ENCODE assay signal across 2 cellular contexts in genomic region chrX:22078117-22078516, GRCh38.
TF ChIP-seq lines count a peak whose summit lies in the region.

No MANE protein-coding gene starts in this region.

TF ChIP-seq in GM23338, 12 proteins besides CTCF, POLR2A, EP300 and RAD21 (continued from another document):
- TF ChIP-seq REST (IDR thresholded peaks at IDR 0.05; ENCODE audit: unreplicated experiment) (no peak), STAT1 (IDR thresholded peaks at IDR 0.05; ENCODE audit: unreplicated experiment) (no peak), EZH2phosphoT487 (IDR thresholded peaks at IDR 0.05; ENCODE audit: unreplicated experiment) (no peak), ETS1 (IDR thresholded peaks at IDR 0.05) (no peak), ZNF114 (CRISPR knock-in tag; IDR thresholded peaks at IDR 0.05) (no peak), CREB1 (CRISPR knock-in tag; IDR thresholded peaks at IDR 0.05; ENCODE audit: low read depth) (no peak), NANOG (IDR thresholded peaks at IDR 0.05; ENCODE audit: borderline replicate concordance) (no peak), EZH2 (IDR thresholded peaks at IDR 0.05; ENCODE audit: low read depth, unreplicated experiment) (no peak), ZNF331 (CRISPR knock-in tag; IDR thresholded peaks at IDR 0.05; ENCODE audit: low read depth) (no peak)
- TF ChIP-seq, protein P1, sequence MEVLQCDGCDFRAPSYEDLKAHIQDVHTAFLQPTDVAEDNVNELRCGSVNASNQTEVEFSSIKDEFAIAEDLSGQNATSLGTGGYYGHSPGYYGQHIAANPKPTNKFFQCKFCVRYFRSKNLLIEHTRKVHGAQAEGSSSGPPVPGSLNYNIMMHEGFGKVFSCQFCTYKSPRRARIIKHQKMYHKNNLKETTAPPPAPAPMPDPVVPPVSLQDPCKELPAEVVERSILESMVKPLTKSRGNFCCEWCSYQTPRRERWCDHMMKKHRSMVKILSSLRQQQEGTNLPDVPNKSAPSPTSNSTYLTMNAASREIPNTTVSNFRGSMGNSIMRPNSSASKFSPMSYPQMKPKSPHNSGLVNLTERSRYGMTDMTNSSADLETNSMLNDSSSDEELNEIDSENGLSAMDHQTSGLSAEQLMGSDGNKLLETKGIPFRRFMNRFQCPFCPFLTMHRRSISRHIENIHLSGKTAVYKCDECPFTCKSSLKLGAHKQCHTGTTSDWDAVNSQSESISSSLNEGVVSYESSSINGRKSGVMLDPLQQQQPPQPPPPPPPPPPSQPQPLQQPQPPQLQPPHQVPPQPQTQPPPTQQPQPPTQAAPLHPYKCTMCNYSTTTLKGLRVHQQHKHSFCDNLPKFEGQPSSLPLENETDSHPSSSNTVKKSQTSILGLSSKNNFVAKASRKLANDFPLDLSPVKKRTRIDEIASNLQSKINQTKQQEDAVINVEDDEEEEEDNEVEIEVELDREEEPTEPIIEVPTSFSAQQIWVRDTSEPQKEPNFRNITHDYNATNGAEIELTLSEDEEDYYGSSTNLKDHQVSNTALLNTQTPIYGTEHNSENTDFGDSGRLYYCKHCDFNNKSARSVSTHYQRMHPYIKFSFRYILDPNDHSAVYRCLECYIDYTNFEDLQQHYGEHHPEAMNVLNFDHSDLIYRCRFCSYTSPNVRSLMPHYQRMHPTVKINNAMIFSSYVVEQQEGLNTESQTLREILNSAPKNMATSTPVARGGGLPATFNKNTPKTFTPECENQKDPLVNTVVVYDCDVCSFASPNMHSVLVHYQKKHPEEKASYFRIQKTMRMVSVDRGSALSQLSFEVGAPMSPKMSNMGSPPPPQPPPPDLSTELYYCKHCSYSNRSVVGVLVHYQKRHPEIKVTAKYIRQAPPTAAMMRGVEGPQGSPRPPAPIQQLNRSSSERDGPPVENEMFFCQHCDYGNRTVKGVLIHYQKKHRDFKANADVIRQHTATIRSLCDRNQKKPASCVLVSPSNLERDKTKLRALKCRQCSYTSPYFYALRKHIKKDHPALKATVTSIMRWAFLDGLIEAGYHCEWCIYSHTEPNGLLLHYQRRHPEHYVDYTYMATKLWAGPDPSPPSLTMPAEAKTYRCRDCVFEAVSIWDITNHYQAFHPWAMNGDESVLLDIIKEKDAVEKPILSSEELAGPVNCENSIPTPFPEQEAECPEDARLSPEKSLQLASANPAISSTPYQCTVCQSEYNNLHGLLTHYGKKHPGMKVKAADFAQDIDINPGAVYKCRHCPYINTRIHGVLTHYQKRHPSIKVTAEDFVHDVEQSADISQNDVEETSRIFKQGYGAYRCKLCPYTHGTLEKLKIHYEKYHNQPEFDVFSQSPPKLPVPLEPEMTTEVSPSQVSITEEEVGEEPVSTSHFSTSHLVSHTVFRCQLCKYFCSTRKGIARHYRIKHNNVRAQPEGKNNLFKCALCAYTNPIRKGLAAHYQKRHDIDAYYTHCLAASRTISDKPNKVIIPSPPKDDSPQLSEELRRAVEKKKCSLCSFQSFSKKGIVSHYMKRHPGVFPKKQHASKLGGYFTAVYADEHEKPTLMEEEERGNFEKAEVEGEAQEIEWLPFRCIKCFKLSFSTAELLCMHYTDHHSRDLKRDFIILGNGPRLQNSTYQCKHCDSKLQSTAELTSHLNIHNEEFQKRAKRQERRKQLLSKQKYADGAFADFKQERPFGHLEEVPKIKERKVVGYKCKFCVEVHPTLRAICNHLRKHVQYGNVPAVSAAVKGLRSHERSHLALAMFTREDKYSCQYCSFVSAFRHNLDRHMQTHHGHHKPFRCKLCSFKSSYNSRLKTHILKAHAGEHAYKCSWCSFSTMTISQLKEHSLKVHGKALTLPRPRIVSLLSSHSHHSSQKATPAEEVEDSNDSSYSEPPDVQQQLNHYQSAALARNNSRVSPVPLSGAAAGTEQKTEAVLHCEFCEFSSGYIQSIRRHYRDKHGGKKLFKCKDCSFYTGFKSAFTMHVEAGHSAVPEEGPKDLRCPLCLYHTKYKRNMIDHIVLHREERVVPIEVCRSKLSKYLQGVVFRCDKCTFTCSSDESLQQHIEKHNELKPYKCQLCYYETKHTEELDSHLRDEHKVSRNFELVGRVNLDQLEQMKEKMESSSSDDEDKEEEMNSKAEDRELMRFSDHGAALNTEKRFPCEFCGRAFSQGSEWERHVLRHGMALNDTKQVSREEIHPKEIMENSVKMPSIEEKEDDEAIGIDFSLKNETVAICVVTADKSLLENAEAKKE (CRISPR knock-in tag; IDR thresholded peaks at IDR 0.05): no peak

TF ChIP-seq in GM12878, 131 proteins besides CTCF, POLR2A, EP300 and RAD21 (continued from another document):
- TF ChIP-seq, protein P2, sequence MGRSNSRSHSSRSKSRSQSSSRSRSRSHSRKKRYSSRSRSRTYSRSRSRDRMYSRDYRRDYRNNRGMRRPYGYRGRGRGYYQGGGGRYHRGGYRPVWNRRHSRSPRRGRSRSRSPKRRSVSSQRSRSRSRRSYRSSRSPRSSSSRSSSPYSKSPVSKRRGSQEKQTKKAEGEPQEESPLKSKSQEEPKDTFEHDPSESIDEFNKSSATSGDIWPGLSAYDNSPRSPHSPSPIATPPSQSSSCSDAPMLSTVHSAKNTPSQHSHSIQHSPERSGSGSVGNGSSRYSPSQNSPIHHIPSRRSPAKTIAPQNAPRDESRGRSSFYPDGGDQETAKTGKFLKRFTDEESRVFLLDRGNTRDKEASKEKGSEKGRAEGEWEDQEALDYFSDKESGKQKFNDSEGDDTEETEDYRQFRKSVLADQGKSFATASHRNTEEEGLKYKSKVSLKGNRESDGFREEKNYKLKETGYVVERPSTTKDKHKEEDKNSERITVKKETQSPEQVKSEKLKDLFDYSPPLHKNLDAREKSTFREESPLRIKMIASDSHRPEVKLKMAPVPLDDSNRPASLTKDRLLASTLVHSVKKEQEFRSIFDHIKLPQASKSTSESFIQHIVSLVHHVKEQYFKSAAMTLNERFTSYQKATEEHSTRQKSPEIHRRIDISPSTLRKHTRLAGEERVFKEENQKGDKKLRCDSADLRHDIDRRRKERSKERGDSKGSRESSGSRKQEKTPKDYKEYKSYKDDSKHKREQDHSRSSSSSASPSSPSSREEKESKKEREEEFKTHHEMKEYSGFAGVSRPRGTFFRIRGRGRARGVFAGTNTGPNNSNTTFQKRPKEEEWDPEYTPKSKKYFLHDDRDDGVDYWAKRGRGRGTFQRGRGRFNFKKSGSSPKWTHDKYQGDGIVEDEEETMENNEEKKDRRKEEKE (IDR thresholded peaks at IDR 0.05): no peak
- TF ChIP-seq SRF (IDR thresholded peaks at IDR 0.05; ENCODE audit: low read depth in 2 of 2, low read length in 2 of 2) (no peak), GABPA (IDR thresholded peaks at IDR 0.05; ENCODE audit: low read depth) (no peak), RBBP5 (conservative IDR thresholded peaks at IDR 0.05) (no peak), RCOR1 (conservative IDR thresholded peaks at IDR 0.05; ENCODE audit: low read depth, low read length) (no peak), ZNF622 (IDR thresholded peaks at IDR 0.05) (no peak), RELA (IDR thresholded peaks at IDR 0.05; ENCODE audit: borderline replicate concordance, partially characterized antibody) (no peak), ZNF274 (IDR thresholded peaks at IDR 0.05; ENCODE audit: insufficient read depth, insufficient read length) (no peak), CBX5 (IDR thresholded peaks at IDR 0.05; ENCODE audit: low read depth) (no peak), EZH2 (IDR thresholded peaks at IDR 0.05; ENCODE audit: borderline replicate concordance, control insufficient read depth, low read depth, low read length) (no peak)
- TF ChIP-seq, protein P3, sequence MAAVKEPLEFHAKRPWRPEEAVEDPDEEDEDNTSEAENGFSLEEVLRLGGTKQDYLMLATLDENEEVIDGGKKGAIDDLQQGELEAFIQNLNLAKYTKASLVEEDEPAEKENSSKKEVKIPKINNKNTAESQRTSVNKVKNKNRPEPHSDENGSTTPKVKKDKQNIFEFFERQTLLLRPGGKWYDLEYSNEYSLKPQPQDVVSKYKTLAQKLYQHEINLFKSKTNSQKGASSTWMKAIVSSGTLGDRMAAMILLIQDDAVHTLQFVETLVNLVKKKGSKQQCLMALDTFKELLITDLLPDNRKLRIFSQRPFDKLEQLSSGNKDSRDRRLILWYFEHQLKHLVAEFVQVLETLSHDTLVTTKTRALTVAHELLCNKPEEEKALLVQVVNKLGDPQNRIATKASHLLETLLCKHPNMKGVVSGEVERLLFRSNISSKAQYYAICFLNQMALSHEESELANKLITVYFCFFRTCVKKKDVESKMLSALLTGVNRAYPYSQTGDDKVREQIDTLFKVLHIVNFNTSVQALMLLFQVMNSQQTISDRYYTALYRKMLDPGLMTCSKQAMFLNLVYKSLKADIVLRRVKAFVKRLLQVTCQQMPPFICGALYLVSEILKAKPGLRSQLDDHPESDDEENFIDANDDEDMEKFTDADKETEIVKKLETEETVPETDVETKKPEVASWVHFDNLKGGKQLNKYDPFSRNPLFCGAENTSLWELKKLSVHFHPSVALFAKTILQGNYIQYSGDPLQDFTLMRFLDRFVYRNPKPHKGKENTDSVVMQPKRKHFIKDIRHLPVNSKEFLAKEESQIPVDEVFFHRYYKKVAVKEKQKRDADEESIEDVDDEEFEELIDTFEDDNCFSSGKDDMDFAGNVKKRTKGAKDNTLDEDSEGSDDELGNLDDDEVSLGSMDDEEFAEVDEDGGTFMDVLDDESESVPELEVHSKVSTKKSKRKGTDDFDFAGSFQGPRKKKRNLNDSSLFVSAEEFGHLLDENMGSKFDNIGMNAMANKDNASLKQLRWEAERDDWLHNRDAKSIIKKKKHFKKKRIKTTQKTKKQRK (IDR thresholded peaks at IDR 0.05; ENCODE audit: low read depth, low read length): no peak
- TF ChIP-seq, protein P4, sequence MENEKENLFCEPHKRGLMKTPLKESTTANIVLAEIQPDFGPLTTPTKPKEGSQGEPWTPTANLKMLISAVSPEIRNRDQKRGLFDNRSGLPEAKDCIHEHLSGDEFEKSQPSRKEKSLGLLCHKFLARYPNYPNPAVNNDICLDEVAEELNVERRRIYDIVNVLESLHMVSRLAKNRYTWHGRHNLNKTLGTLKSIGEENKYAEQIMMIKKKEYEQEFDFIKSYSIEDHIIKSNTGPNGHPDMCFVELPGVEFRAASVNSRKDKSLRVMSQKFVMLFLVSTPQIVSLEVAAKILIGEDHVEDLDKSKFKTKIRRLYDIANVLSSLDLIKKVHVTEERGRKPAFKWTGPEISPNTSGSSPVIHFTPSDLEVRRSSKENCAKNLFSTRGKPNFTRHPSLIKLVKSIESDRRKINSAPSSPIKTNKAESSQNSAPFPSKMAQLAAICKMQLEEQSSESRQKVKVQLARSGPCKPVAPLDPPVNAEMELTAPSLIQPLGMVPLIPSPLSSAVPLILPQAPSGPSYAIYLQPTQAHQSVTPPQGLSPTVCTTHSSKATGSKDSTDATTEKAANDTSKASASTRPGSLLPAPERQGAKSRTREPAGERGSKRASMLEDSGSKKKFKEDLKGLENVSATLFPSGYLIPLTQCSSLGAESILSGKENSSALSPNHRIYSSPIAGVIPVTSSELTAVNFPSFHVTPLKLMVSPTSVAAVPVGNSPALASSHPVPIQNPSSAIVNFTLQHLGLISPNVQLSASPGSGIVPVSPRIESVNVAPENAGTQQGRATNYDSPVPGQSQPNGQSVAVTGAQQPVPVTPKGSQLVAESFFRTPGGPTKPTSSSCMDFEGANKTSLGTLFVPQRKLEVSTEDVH (IDR thresholded peaks at IDR 0.05; ENCODE audit: low read depth, partially characterized antibody): no peak
